ENCODE assay signal across 27 cellular contexts in the genomic region with DNA sequence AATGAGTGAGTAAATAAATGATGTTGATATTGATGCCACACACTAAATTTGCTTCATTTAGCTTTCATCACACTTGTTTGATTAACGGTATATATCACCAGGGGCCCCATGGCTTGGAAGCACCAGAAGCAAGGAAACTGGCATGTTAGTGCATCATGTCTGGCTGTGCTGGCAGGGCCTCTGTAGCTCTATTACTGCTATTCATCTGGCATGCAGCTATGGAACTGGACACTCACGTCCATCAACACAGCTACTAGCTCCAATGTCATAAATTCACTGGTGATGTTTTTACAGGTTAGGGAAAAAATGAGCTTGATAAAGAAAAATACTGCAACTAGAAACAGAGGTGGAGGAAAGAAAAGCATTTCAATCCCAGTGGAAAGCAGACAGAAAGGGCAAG.
"Had no signal": no experiment of that assay in that cellular context is flagged by ENCODE, and none has a peak within 500 bp of the region (broad histone marks: within the 10 kb centered on the region; RNA-seq: fewer than 3 reads in every experiment).

No MANE protein-coding gene starts in this region.

- H3K27me3 ChIP-seq: ascending aorta, body of pancreas had no signal

- H3K4me1 ChIP-seq: ascending aorta had no signal

- H3K27me3 Mint-ChIP-seq: activated B cell treated with CpG ODN at 0.5 μM for 24 hours; activated CD4-positive, alpha-beta T cell treated with anti-CD3 and anti-CD28 coated beads, Interleukin-2, amount 10 ng/mL, durations not matched to agents 24 days and 14 days; activated CD8-positive, alpha-beta memory T cell treated with anti-CD3 and anti-CD28 coated beads, Interleukin-2, amount 10 ng/mL, durations not matched to agents 7 days and 5 days; activated naive CD8-positive, alpha-beta T cell treated with anti-CD3 and anti-CD28 coated beads, Interleukin-2, amount 50 U/mL, for 24 hours; activated T-cell treated with anti-CD3 and anti-CD28 coated beads, Interleukin-2, amount 50 U/mL, for 24 hours; central memory CD8-positive, alpha-beta T cell; T-helper 17 cell had no signal

- H3K4me2 ChIP-seq: KMS-11, PC-9 had no signal

- H3K4me1 Mint-ChIP-seq: activated B cell treated with CpG ODN at 0.5 μM for 24 hours; activated CD4-positive, alpha-beta T cell treated with anti-CD3 and anti-CD28 coated beads, Interleukin-2, amount 10 ng/mL, durations not matched to agents 24 days and 14 days; activated CD8-positive, alpha-beta memory T cell treated with anti-CD3 and anti-CD28 coated beads, Interleukin-2, amount 10 ng/mL, durations not matched to agents 7 days and 5 days; activated naive CD8-positive, alpha-beta T cell treated with anti-CD3 and anti-CD28 coated beads, Interleukin-2, amount 50 U/mL, for 24 hours; central memory CD8-positive, alpha-beta T cell; T-helper 17 cell had no signal

- ATAC-seq: activated CD8-positive, alpha-beta memory T cell treated with anti-CD3 and anti-CD28 coated beads, Interleukin-2, amount 10 ng/mL, durations not matched to agents 7 days and 5 days; activated naive CD4-positive, alpha-beta T cell treated with anti-CD3 and anti-CD28 coated beads, Interleukin-2, amount 50 U/mL, for 72 hours; activated naive CD8-positive, alpha-beta T cell treated with anti-CD3 and anti-CD28 coated beads, Interleukin-2, amount 50 U/mL, for 24 hours; body of pancreas; T-helper 17 cell had no signal

- H3K27ac Mint-ChIP-seq: activated B cell treated with CpG ODN at 0.5 μM for 24 hours; activated CD4-positive, alpha-beta T cell treated with anti-CD3 and anti-CD28 coated beads, Interleukin-2, amount 10 ng/mL, durations not matched to agents 24 days and 14 days; activated CD8-positive, alpha-beta memory T cell treated with anti-CD3 and anti-CD28 coated beads, Interleukin-2, amount 10 ng/mL, durations not matched to agents 7 days and 5 days; activated naive CD4-positive, alpha-beta T cell treated with anti-CD3 and anti-CD28 coated beads, Interleukin-2, amount 50 U/mL, for 72 hours; activated naive CD8-positive, alpha-beta T cell treated with anti-CD3 and anti-CD28 coated beads, Interleukin-2, amount 50 U/mL, for 24 hours; activated T-cell treated with anti-CD3 and anti-CD28 coated beads, Interleukin-2, amount 50 U/mL, for 24 hours; activated T-helper 1 cell treated with anti-CD3 and anti-CD28 coated beads, Interleukin-12 subunit alpha, Interleukin-12 subunit beta, Interleukin-2, Interleukin-4 antibody, amounts not matched to agents 30 ng/mL and 10 ng/mL and 1 ng/mL, durations not matched to agents 14 hours and 24 hours and 36 hours; T-helper 17 cell had no signal

- H3K9me3 ChIP-seq: ascending aorta, body of pancreas had no signal

- H3K9ac ChIP-seq: KMS-11 had no signal

- H3K4me3 Mint-ChIP-seq: activated B cell treated with CpG ODN at 0.5 μM for 24 hours; activated CD4-positive, alpha-beta T cell treated with anti-CD3 and anti-CD28 coated beads, Interleukin-2, amount 10 ng/mL, durations not matched to agents 24 days and 14 days; activated CD8-positive, alpha-beta memory T cell treated with anti-CD3 and anti-CD28 coated beads, Interleukin-2, amount 10 ng/mL, durations not matched to agents 7 days and 5 days; activated naive CD8-positive, alpha-beta T cell treated with anti-CD3 and anti-CD28 coated beads, Interleukin-2, amount 50 U/mL, for 24 hours; activated T-cell treated with anti-CD3 and anti-CD28 coated beads, Interleukin-2, amount 50 U/mL, for 24 hours; activated T-helper 1 cell treated with anti-CD3 and anti-CD28 coated beads, Interleukin-12 subunit alpha, Interleukin-12 subunit beta, Interleukin-2, Interleukin-4 antibody, amounts not matched to agents 30 ng/mL and 10 ng/mL and 1 ng/mL, durations not matched to agents 14 hours and 24 hours and 36 hours; central memory CD8-positive, alpha-beta T cell; T-helper 17 cell had no signal

- H3K4me3 ChIP-seq: ascending aorta, body of pancreas, PC-9 had no signal

- H3K27ac ChIP-seq: body of pancreas, KMS-11, PC-9 had no signal

- H3K9me3 Mint-ChIP-seq: activated B cell treated with CpG ODN at 0.5 μM for 24 hours; activated CD4-positive, alpha-beta T cell treated with anti-CD3 and anti-CD28 coated beads, Interleukin-2, amount 10 ng/mL, durations not matched to agents 24 days and 14 days; activated naive CD8-positive, alpha-beta T cell treated with anti-CD3 and anti-CD28 coated beads, Interleukin-2, amount 50 U/mL, for 24 hours; activated T-cell treated with anti-CD3 and anti-CD28 coated beads, Interleukin-2, amount 50 U/mL, for 24 hours; activated T-helper 1 cell treated with anti-CD3 and anti-CD28 coated beads, Interleukin-12 subunit alpha, Interleukin-12 subunit beta, Interleukin-2, Interleukin-4 antibody, amounts not matched to agents 30 ng/mL and 10 ng/mL and 1 ng/mL, durations not matched to agents 14 hours and 24 hours and 36 hours had no signal

- H2AFZ ChIP-seq: PC-9 had no signal

- DNase-seq: activated B cell treated with CpG ODN at 0.5 μM for 24 hours; activated CD4-positive, alpha-beta T cell treated with anti-CD3 and anti-CD28 coated beads for 1 hour; activated CD4-positive, alpha-beta T cell treated with anti-CD3 and anti-CD28 coated beads, Interleukin-2, amount 10 ng/mL, durations not matched to agents 24 days and 14 days; activated CD4-positive, alpha-beta T cell treated with anti-CD3 and anti-CD28 coated beads, Interleukin-2, amount 50 U/mL, for 48 hours; activated CD8-positive, alpha-beta memory T cell treated with anti-CD3 and anti-CD28 coated beads, Interleukin-2, amount 10 ng/mL, durations not matched to agents 7 days and 5 days; activated effector memory CD4-positive, alpha-beta T cell treated with Interleukin-2 at 50 U/mL for 16 hours; activated naive CD4-positive, alpha-beta T cell treated with Interleukin-2 at 50 U/mL for 16 hours; activated naive CD8-positive, alpha-beta T cell treated with anti-CD3 and anti-CD28 coated beads, Interleukin-2, amount 50 U/mL, for 24 hours; activated T-cell treated with anti-CD3 and anti-CD28 coated beads, Interleukin-2, amount 50 U/mL, for 24 hours; amniotic stem cell; body of pancreas; NCI-H1092; NCI-H1930; NCI-H2171; NCI-H2227 treated with DMSO at 0.1 percent for 48 hours; NCI-H510A; NCI-H526 treated with DMSO at 0.1 percent for 48 hours; NCI-H82; PC-9; SIG-M5; T-helper 17 cell; T1000 had no signal

- H3K36me3 ChIP-seq: ascending aorta had no signal

- H3K36me3 Mint-ChIP-seq: activated CD8-positive, alpha-beta memory T cell treated with anti-CD3 and anti-CD28 coated beads, Interleukin-2, amount 10 ng/mL, durations not matched to agents 7 days and 5 days; activated naive CD4-positive, alpha-beta T cell treated with anti-CD3 and anti-CD28 coated beads, Interleukin-2, amount 50 U/mL, for 72 hours had no signal
